ENCODE assay signal across 1 cellular context in the genomic region with DNA sequence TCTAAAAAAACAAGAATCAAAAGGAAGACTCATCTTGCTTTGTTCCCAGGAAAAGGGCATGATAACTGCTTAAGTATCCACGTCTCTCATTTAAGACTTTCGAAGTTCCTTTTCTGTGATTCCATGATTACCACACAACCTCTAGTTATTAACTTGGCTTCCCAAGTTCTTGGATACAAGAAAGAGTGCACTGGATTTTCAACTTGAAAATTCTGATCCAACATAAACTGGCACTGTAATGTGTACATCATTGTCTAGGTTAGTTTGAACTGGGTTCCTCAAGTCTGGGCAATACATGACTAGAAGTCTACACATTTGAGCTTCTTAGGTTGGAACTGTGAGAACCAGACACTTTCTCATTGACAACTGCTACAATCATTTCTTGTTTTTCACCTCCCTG.
TF ChIP-seq lines count a peak whose summit lies in the region.

No MANE protein-coding gene starts in this region.

TF ChIP-seq in WTC11, 78 proteins besides CTCF, POLR2A, EP300 and RAD21 (continued from another document):
- TF ChIP-seq, protein P1, sequence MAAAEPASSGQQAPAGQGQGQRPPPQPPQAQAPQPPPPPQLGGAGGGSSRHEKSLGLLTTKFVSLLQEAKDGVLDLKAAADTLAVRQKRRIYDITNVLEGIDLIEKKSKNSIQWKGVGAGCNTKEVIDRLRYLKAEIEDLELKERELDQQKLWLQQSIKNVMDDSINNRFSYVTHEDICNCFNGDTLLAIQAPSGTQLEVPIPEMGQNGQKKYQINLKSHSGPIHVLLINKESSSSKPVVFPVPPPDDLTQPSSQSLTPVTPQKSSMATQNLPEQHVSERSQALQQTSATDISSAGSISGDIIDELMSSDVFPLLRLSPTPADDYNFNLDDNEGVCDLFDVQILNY (CRISPR knock-in tag; IDR thresholded peaks at IDR 0.05) = no peak
- TF ChIP-seq FOXP4 (CRISPR knock-in tag; IDR thresholded peaks at IDR 0.05) (no peak), ZNF232 (CRISPR knock-in tag; IDR thresholded peaks at IDR 0.05) (no peak)
